ENCODE assay signal across 1 cellular context in genomic region chr19:45161715-45162463, GRCh38.
TF ChIP-seq lines count a peak whose summit lies in the region.

No MANE protein-coding gene starts in this region.

TF ChIP-seq in IMR-90, 13 proteins besides CTCF, POLR2A, EP300 and RAD21 (continued from another document):
- TF ChIP-seq ELK1 (IDR thresholded peaks at IDR 0.05; ENCODE audit: borderline replicate concordance, low read depth, low read length) (no peak), CEBPB (IDR thresholded peaks at IDR 0.05; ENCODE audit: low read depth, low read length) (no peak), MAZ (IDR thresholded peaks at IDR 0.05; ENCODE audit: borderline replicate concordance, low read depth, low read length) (peak; percentile 23; the same call in 1 of the 2 replicates), USF2 (IDR thresholded peaks at IDR 0.05; ENCODE audit: low read depth, low read length) (no peak), SMC3 (IDR thresholded peaks at IDR 0.05; ENCODE audit: low read depth, low read length) (peak; percentile 64), CHD1 (IDR thresholded peaks at IDR 0.05; ENCODE audit: low read depth, low read length) (no peak)
